In the genomic region with DNA sequence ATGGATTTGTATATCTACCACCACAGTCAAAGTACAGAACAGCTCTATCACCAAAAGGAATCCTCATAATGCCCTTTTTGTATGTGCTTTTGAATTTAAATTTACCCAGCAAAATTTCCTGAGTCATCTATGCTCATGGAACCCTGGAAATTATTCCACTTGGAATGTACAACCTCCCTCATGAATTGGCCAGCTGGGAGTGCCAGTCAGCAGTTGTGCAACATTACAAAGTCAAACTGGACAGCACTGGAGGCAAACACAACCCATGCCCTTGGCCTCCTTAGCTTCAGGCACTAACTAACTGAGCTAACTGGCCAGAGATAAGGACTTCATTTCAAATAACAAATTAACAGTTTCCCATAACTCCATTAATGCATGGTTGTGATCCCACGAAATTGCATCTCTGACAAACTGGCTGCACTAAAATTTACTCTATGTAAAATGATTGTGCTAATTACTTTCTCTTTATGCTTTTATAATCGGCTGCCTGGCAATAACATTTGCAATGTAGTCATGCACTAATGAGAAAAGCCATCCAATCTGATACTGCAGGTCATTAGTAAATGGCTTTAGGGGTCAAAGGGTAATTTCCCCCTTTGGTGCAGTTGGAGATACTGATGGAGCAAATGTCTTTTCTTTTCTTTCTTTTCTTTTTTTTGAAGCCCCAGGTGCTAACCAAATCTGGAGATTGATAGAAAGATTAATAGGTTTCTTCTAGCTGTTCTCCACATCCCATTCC, we compare ENCODE assay signal across 14 cellular contexts.
DNase-seq lines count a peak whose midpoint lies in the region; ATAC-seq and TF ChIP-seq lines count a peak whose summit lies in the region.
"Had no signal": no experiment of that assay in that cellular context is flagged by ENCODE, and none has a peak within 500 bp of the region (broad histone marks: within the 10 kb centered on the region; RNA-seq: fewer than 3 reads in every experiment).

No MANE protein-coding gene starts in this region.

- no peaks in the 10 kb centered on the region for H3K36me3 ChIP-seq in hepatocyte (replicated peaks; ENCODE audit: insufficient read depth, low read depth)

- H3K4me3 Mint-ChIP-seq in nephron progenitor cell: no peak overlapping the region
- H3K4me3 Mint-ChIP-seq: H9 had no signal

- H3K4me1 ChIP-seq in hepatocyte (ENCODE audit: insufficient read depth): no peaks in the 10 kb centered on the region

- H4K20me1 ChIP-seq in hepatocyte (ENCODE audit: insufficient read depth, poor library complexity, severe bottlenecking): no peaks in the 10 kb centered on the region

- peaks cover 5% of the 10 kb centered on the region for H3K4me1 Mint-ChIP-seq in nephron progenitor cell

- H3K4me3 ChIP-seq in hepatocyte: no peak overlapping the region
- H3K4me3 ChIP-seq: K562 had no signal

- no peaks in the 10 kb centered on the region for H3K79me2 ChIP-seq in hepatocyte

- no peak for TF ChIP-seq CTCF in hepatocyte (IDR thresholded peaks at IDR 0.05; ENCODE audit: poor library complexity)
- TF ChIP-seq CTCF in nephron progenitor cell (IDR thresholded peaks at IDR 0.05): no peak

- no peaks in the 10 kb centered on the region for H3K9me3 ChIP-seq in hepatocyte (ENCODE audit: low read depth)

- WGBS in hepatocyte (ENCODE audit: low lambda C conversion rate, missing lambda C conversion rate): 61% methylated on average over 2 of the region's 2 CpGs

- H3K27me3 Mint-ChIP-seq in nephron progenitor cell (ENCODE audit: low read depth, poor library complexity): peaks cover 3% of the 10 kb centered on the region

- no peak overlapping the region for H3K27ac ChIP-seq in hepatocyte

- no peaks in the 10 kb centered on the region for H3K36me3 Mint-ChIP-seq in nephron progenitor cell (ENCODE audit: low read depth)

- H3K9me2 ChIP-seq in hepatocyte (replicated peaks; ENCODE audit: insufficient read depth): no peaks in the 10 kb centered on the region

- ATAC-seq in left cardiac atrium (peak; percentile 36 to 90), left ventricle myocardium superior (no peak), GM21528 (IDR thresholded peaks at IDR 0.05; ENCODE audit: low FRiP score, unreplicated experiment) (no peak)
- ATAC-seq: K562 had no signal

- no peaks in the 10 kb centered on the region for H3K27me3 ChIP-seq in hepatocyte

- no peak overlapping the region for H3K4me2 ChIP-seq in hepatocyte

- H3K27ac Mint-ChIP-seq in nephron progenitor cell: peak overlapping the region; percentile 69
- H3K27ac Mint-ChIP-seq: H9 had no signal

- intact Hi-C loops in left cardiac atrium (cut with DNase I) (no loop called here), left ventricle myocardium superior (cut with micrococcal nuclease) (no loop called here)

- DNase-seq in left cardiac atrium: no peak
- no peak for DNase-seq in left ventricle myocardium superior
- peak; percentile 45 for DNase-seq in hepatocyte (ENCODE audit: low spot score)
- no peak for DNase-seq in nephron progenitor cell
- DNase-seq in HK-2 (ENCODE audit: unreplicated experiment): no peak
- no peak for DNase-seq in stimulated activated CD4-positive, alpha-beta T cell treated with anti-CD3 and anti-CD28 coated beads, Interleukin-15, amount 100 ng/mL, for 24 hours
- DNase-seq in NCI-H1092 (lab: John Stamatoyannopoulos, UW): no peak
- DNase-seq: DMS153, EL, H9, NCI-H1105 treated with DMSO at 0.1 percent for 48 hours, NCI-H187 had no signal

- H3K9me3 Mint-ChIP-seq in nephron progenitor cell: no peaks in the 10 kb centered on the region

- no peak overlapping the region for H2AFZ ChIP-seq in hepatocyte

Comparison
In these comparisons a context has a peak if more than half of its experiments do, and no peak if none do; other contexts are left out.
1. ATAC-seq: peak in left cardiac atrium (2 of 2); none in left ventricle myocardium superior (single experiment) and GM21528 (single experiment).